ENCODE assay signal across 9 cellular contexts in genomic region chr9:16417101-16417500, GRCh38.
A peak's percentile ranks its signal among the peaks of the same experiment; 100 is the strongest.
DNase-seq lines count a peak whose midpoint lies in the region; ATAC-seq and TF ChIP-seq lines count a peak whose summit lies in the region.
"Had no signal": no experiment of that assay in that cellular context is flagged by ENCODE, and none has a peak within 500 bp of the region (broad histone marks: within the 10 kb centered on the region; RNA-seq: fewer than 3 reads in every experiment).

No MANE protein-coding gene starts in this region.

- H3K27me3 Mint-ChIP-seq in CD8-positive, alpha-beta memory T cell: no peaks in the 10 kb centered on the region
- H3K27me3 Mint-ChIP-seq in activated CD8-positive, alpha-beta memory T cell treated with anti-CD3 and anti-CD28 coated beads, Interleukin-2, amount 10 ng/mL, durations not matched to agents 7 days and 5 days: no peaks in the 10 kb centered on the region
- no peaks in the 10 kb centered on the region for H3K27me3 Mint-ChIP-seq in activated T-helper 2 cell treated with anti-CD3 and anti-CD28 coated beads, Interferon-gamma antibody, Interleukin-2, Interleukin-4, amounts not matched to agents 10 μg/mL and 5 μg/mL and 100 μg/mL, durations not matched to agents 14 hours and 24 hours and 36 hours (ENCODE audit: low read depth)

- H3K9me3 Mint-ChIP-seq in CD8-positive, alpha-beta memory T cell: peaks cover 4 to 15% (median 6%) of the 10 kb centered on the region in 5 donors
- H3K9me3 Mint-ChIP-seq in activated CD8-positive, alpha-beta memory T cell treated with anti-CD3 and anti-CD28 coated beads, Interleukin-2, amount 10 ng/mL, durations not matched to agents 7 days and 5 days (ENCODE audit: low read depth): peaks cover 2% of the 10 kb centered on the region
- H3K9me3 Mint-ChIP-seq in activated T-helper 2 cell treated with anti-CD3 and anti-CD28 coated beads, Interferon-gamma antibody, Interleukin-2, Interleukin-4, amounts not matched to agents 10 μg/mL and 5 μg/mL and 100 μg/mL, durations not matched to agents 14 hours and 24 hours and 36 hours: no peaks in the 10 kb centered on the region

- H3K36me3 ChIP-seq in MG63: peaks cover 85% of the 10 kb centered on the region
- no peaks in the 10 kb centered on the region for H3K36me3 ChIP-seq in CD8-positive, alpha-beta memory T cell (ENCODE audit: insufficient read depth, low read length)

- intact Hi-C loops in activated T-helper 2 cell treated with anti-CD3 and anti-CD28 coated beads, Interferon-gamma antibody, Interleukin-2, Interleukin-4, amounts not matched to agents 10 μg/mL and 5 μg/mL and 100 μg/mL, durations not matched to agents 14 hours and 24 hours and 36 hours (cut with micrococcal nuclease): no loop called here

- no peak overlapping the region for H3K4me3 Mint-ChIP-seq in CD8-positive, alpha-beta memory T cell
- no peak overlapping the region for H3K4me3 Mint-ChIP-seq in activated CD8-positive, alpha-beta memory T cell treated with anti-CD3 and anti-CD28 coated beads, Interleukin-2, amount 10 ng/mL, durations not matched to agents 7 days and 5 days
- H3K4me3 Mint-ChIP-seq in activated T-helper 2 cell treated with anti-CD3 and anti-CD28 coated beads, Interferon-gamma antibody, Interleukin-2, Interleukin-4, amounts not matched to agents 10 μg/mL and 5 μg/mL and 100 μg/mL, durations not matched to agents 14 hours and 24 hours and 36 hours (ENCODE audit: low read depth): no peak overlapping the region

- POLR2A ChIA-PET in CD8-positive, alpha-beta memory T cell (lab: Charles Lee): no interaction called here

- no peak for ATAC-seq in activated CD8-positive, alpha-beta memory T cell treated with anti-CD3 and anti-CD28 coated beads, Interleukin-2, amount 10 ng/mL, durations not matched to agents 7 days and 5 days
- ATAC-seq in GM21723 (IDR thresholded peaks at IDR 0.05; ENCODE audit: unreplicated experiment): no peak

- TF ChIP-seq CTCF in cardiac fibroblast (IDR thresholded peaks at IDR 0.05; ENCODE audit: low read depth, low read length): no peak

- H3K27me3 ChIP-seq in MG63: no peaks in the 10 kb centered on the region
- H3K27me3 ChIP-seq in CD8-positive, alpha-beta memory T cell (ENCODE audit: insufficient read depth, low read length, poor library complexity, severe bottlenecking): no peaks in the 10 kb centered on the region

- H3K4me3 ChIP-seq in MG63 (peak overlapping the region; percentile 22), cardiac fibroblast (replicated peaks in 1 of 2; ENCODE audit: low read depth in 2 of 2, low read length in 2 of 2) (peak overlapping the region in 1 of 2 donors; percentile 3)
- H3K4me3 ChIP-seq in CD8-positive, alpha-beta memory T cell (ENCODE audit: low read length): no peak overlapping the region

- CTCF ChIA-PET in CD8-positive, alpha-beta memory T cell (lab: Charles Lee): no interaction called here
- CTCF ChIA-PET in activated CD8-positive, alpha-beta memory T cell treated with anti-CD3 and anti-CD28 coated beads, Interleukin-2, amount 10 ng/mL, durations not matched to agents 7 days and 5 days (lab: Charles Lee): no interaction called here

- no peak overlapping the region for H3K27ac ChIP-seq in CD8-positive, alpha-beta memory T cell (ENCODE audit: low read depth, low read length)
- H3K27ac ChIP-seq: RWPE1 had no signal

- DNase-seq in ELR (ENCODE audit: low read depth): peak; percentile 93
- DNase-seq in MG63: peak; percentile 99
- DNase-seq in cardiac fibroblast (ENCODE audit: low read depth in 2 of 2): peak; percentile 82 to 96
- peak; percentile 90 for DNase-seq in non-pigmented ciliary epithelial cell (ENCODE audit: low read depth)
- no peak for DNase-seq in CD8-positive, alpha-beta memory T cell
- no peak for DNase-seq in activated CD8-positive, alpha-beta memory T cell treated with anti-CD3 and anti-CD28 coated beads, Interleukin-2, amount 10 ng/mL, durations not matched to agents 7 days and 5 days
- DNase-seq in activated T-helper 2 cell treated with anti-CD3 and anti-CD28 coated beads, Interferon-gamma antibody, Interleukin-2, Interleukin-4, amounts not matched to agents 10 μg/mL and 5 μg/mL and 100 μg/mL, durations not matched to agents 14 hours and 24 hours and 36 hours (ENCODE audit: low spot score): no peak

- no peaks in the 10 kb centered on the region for H3K4me1 Mint-ChIP-seq in CD8-positive, alpha-beta memory T cell
- no peaks in the 10 kb centered on the region for H3K4me1 Mint-ChIP-seq in activated CD8-positive, alpha-beta memory T cell treated with anti-CD3 and anti-CD28 coated beads, Interleukin-2, amount 10 ng/mL, durations not matched to agents 7 days and 5 days
- no peaks in the 10 kb centered on the region for H3K4me1 Mint-ChIP-seq in activated T-helper 2 cell treated with anti-CD3 and anti-CD28 coated beads, Interferon-gamma antibody, Interleukin-2, Interleukin-4, amounts not matched to agents 10 μg/mL and 5 μg/mL and 100 μg/mL, durations not matched to agents 14 hours and 24 hours and 36 hours (ENCODE audit: low read depth)

- no peaks in the 10 kb centered on the region for H3K9me3 ChIP-seq in MG63
- no peaks in the 10 kb centered on the region for H3K9me3 ChIP-seq in CD8-positive, alpha-beta memory T cell (ENCODE audit: low read length)

- no peaks in the 10 kb centered on the region for H3K36me3 Mint-ChIP-seq in CD8-positive, alpha-beta memory T cell
- H3K36me3 Mint-ChIP-seq in activated CD8-positive, alpha-beta memory T cell treated with anti-CD3 and anti-CD28 coated beads, Interleukin-2, amount 10 ng/mL, durations not matched to agents 7 days and 5 days: no peaks in the 10 kb centered on the region
- no peaks in the 10 kb centered on the region for H3K36me3 Mint-ChIP-seq in activated T-helper 2 cell treated with anti-CD3 and anti-CD28 coated beads, Interferon-gamma antibody, Interleukin-2, Interleukin-4, amounts not matched to agents 10 μg/mL and 5 μg/mL and 100 μg/mL, durations not matched to agents 14 hours and 24 hours and 36 hours (ENCODE audit: low read depth)

- H3K4me1 ChIP-seq in CD8-positive, alpha-beta memory T cell (ENCODE audit: insufficient read depth, low read length): no peaks in the 10 kb centered on the region

- no peak overlapping the region for H3K27ac Mint-ChIP-seq in CD8-positive, alpha-beta memory T cell
- no peak overlapping the region for H3K27ac Mint-ChIP-seq in activated CD8-positive, alpha-beta memory T cell treated with anti-CD3 and anti-CD28 coated beads, Interleukin-2, amount 10 ng/mL, durations not matched to agents 7 days and 5 days
- H3K27ac Mint-ChIP-seq in activated T-helper 2 cell treated with anti-CD3 and anti-CD28 coated beads, Interferon-gamma antibody, Interleukin-2, Interleukin-4, amounts not matched to agents 10 μg/mL and 5 μg/mL and 100 μg/mL, durations not matched to agents 14 hours and 24 hours and 36 hours: no peak overlapping the region

Comparison
In these comparisons a context has a peak if more than half of its experiments do, and no peak if none do; other contexts are left out.
1. DNase-seq: peak in ELR (single experiment), MG63 (single experiment), cardiac fibroblast (2 of 2) and non-pigmented ciliary epithelial cell (single experiment); none in CD8-positive, alpha-beta memory T cell (0 of 5), activated CD8-positive, alpha-beta memory T cell treated with anti-CD3 and anti-CD28 coated beads, Interleukin-2, amount 10 ng/mL, durations not matched to agents 7 days and 5 days (single experiment) and activated T-helper 2 cell treated with anti-CD3 and anti-CD28 coated beads, Interferon-gamma antibody, Interleukin-2, Interleukin-4, amounts not matched to agents 10 μg/mL and 5 μg/mL and 100 μg/mL, durations not matched to agents 14 hours and 24 hours and 36 hours (single experiment).